Comparison of ENCODE assay signal across 1 cellular context in the genomic region with DNA sequence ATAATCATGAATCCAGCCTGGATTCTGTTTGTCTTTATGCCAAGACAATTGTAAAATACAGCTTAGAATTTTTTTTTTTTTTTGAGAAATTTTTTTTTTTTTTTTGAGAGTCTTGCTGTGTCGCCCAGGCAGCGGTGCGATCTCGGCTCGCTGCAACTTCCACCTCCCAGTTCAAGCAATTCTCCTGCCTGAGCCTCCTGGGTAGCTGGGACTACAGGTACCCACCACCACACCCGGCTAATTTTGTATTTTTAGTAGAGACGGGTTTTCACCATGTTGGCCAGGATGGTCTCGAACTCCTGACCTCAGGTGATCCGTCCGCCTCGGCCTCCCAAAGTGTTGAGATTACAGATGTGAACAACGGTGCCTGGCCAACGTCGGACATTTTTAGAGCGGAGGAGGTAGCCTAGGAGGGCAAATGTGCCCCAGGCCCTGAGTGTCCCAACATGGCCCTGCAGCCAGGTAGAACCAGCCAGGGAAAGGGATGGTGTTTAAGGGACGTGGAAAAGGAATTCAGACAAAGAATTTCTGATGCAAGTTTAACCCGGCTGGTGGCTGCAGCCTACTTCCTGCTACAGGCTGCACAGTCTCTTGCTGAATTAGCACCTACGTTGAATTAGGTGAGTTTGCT.
TF ChIP-seq lines count a peak whose summit lies in the region.

No MANE protein-coding gene starts in this region.

TF ChIP-seq in A549, 52 proteins besides CTCF, POLR2A, EP300 and RAD21 (continued from another document):
- TF ChIP-seq, protein P1, sequence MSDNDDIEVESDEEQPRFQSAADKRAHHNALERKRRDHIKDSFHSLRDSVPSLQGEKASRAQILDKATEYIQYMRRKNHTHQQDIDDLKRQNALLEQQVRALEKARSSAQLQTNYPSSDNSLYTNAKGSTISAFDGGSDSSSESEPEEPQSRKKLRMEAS (IDR thresholded peaks at IDR 0.05): no peak
- no peak for TF ChIP-seq MYC (IDR thresholded peaks at IDR 0.05; ENCODE audit: borderline replicate concordance, low read length)
